Comparison of ENCODE assay signal across 31 cellular contexts in the genomic region with DNA sequence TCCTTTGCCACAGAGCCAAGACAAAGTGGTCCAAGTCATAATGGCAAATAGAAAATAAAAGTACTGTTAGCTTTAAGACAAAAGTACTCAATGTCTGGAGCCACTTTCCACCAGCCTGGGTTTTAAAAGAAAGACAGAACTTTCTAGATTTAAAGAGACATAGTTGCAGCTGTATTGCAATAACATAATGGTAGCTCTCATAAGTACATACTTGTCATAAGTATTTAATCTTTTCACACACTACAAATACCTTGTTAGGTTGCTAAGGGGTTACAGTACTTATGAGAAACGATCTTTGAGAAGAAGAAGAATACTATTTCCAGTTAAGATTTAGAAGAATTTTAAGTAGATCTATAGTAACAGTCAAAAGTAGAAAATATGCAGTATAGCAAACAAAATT. TPM values are rescaled to one million over a fixed set of nuclear protein-coding genes. Genes with fewer than 3 reads are reported as not detected.
DNase-seq lines count a peak whose midpoint lies in the region; ATAC-seq and TF ChIP-seq lines count a peak whose summit lies in the region.
"Had no signal": no experiment of that assay in that cellular context is flagged by ENCODE, and none has a peak within 500 bp of the region (broad histone marks: within the 10 kb centered on the region; RNA-seq: fewer than 3 reads in every experiment).

No MANE protein-coding gene starts in this region.

- peak overlapping the region; percentile 11 for H2AFZ ChIP-seq in SU-DHL-6 (ENCODE audit: low read depth, low read length, severe bottlenecking)
- H2AFZ ChIP-seq: PC-9 had no signal

- H3K36me3 ChIP-seq in SU-DHL-6 (ENCODE audit: low read length) (no peaks in the 10 kb centered on the region), iPS-20b (ENCODE audit: insufficient read depth, low read depth, low read length) (no peaks in the 10 kb centered on the region), upper lobe of right lung (no peaks in the 10 kb centered on the region)
- H3K36me3 ChIP-seq: SJCRH30 had no signal

- no peaks in the 10 kb centered on the region for H3K4me1 Mint-ChIP-seq in activated T-helper 2 cell treated with anti-CD3 and anti-CD28 coated beads, Interferon-gamma antibody, Interleukin-2, Interleukin-4, amounts not matched to agents 10 μg/mL and 5 μg/mL and 100 μg/mL, durations not matched to agents 14 hours and 24 hours and 36 hours (ENCODE audit: low read depth)
- H3K4me1 Mint-ChIP-seq: B cell had no signal

- no peaks in the 10 kb centered on the region for H3K79me2 ChIP-seq in SU-DHL-6 (ENCODE audit: insufficient read depth, low read length)

- intact Hi-C loops in upper lobe of right lung (cut with DNase I): no loop called here
- intact Hi-C loops in activated T-helper 2 cell treated with anti-CD3 and anti-CD28 coated beads, Interferon-gamma antibody, Interleukin-2, Interleukin-4, amounts not matched to agents 10 μg/mL and 5 μg/mL and 100 μg/mL, durations not matched to agents 14 hours and 24 hours and 36 hours (cut with micrococcal nuclease): no loop called here

- DNase-seq in medulla oblongata (ENCODE audit: extremely low spot score) (peak; percentile 51), upper lobe of right lung (no peak)
- no peak for DNase-seq in activated CD4-positive, alpha-beta T cell treated with anti-CD3 and anti-CD28 coated beads, Interleukin-2, amount 50 U/mL, for 48 hours
- DNase-seq in activated T-helper 2 cell treated with anti-CD3 and anti-CD28 coated beads, Interferon-gamma antibody, Interleukin-2, Interleukin-4, amounts not matched to agents 10 μg/mL and 5 μg/mL and 100 μg/mL, durations not matched to agents 14 hours and 24 hours and 36 hours (ENCODE audit: low spot score): no peak
- DNase-seq: Caco-2; CD8-positive, alpha-beta T cell; DMS 273 treated with DMSO at 0.1 percent for 48 hours; DMS79; EL; GDM1; Karpas-422; NCI-H1092 treated with DMSO at 0.1 percent for 48 hours; NCI-H1436; NCI-H187; NCI-H2081 treated with DMSO at 0.1 percent for 48 hours; NCI-H524 treated with DMSO at 0.1 percent for 48 hours; NCI-H774; PC-9; SJCRH30 had no signal

- H3K27me3 ChIP-seq in SU-DHL-6 (ENCODE audit: low read length): no peaks in the 10 kb centered on the region
- no peaks in the 10 kb centered on the region for H3K27me3 ChIP-seq in iPS-20b (ENCODE audit: insufficient read depth, low read length)
- no peaks in the 10 kb centered on the region for H3K27me3 ChIP-seq in upper lobe of right lung
- H3K27me3 ChIP-seq: SJCRH30 had no signal

- no peaks in the 10 kb centered on the region for H3K36me3 Mint-ChIP-seq in activated T-helper 2 cell treated with anti-CD3 and anti-CD28 coated beads, Interferon-gamma antibody, Interleukin-2, Interleukin-4, amounts not matched to agents 10 μg/mL and 5 μg/mL and 100 μg/mL, durations not matched to agents 14 hours and 24 hours and 36 hours (ENCODE audit: low read depth)
- H3K36me3 Mint-ChIP-seq: CD8-positive, alpha-beta T cell had no signal

- H3K4me1 ChIP-seq in iPS-20b (ENCODE audit: insufficient read depth, low read length) (peaks cover 10% of the 10 kb centered on the region; the same call in 1 of the 2 replicates), upper lobe of right lung (no peaks in the 10 kb centered on the region)
- H3K4me1 ChIP-seq: Caco-2, SJCRH30 had no signal

- H3K4me3 ChIP-seq in SU-DHL-6 (ENCODE audit: insufficient read depth, low read length, poor library complexity, severe bottlenecking): no peak overlapping the region
- H3K4me3 ChIP-seq in iPS-20b (ENCODE audit: low read length): peak overlapping the region; percentile 13; the same call in 1 of the 2 replicates
- H3K4me3 ChIP-seq in upper lobe of right lung: no peak overlapping the region
- H3K4me3 ChIP-seq: GM12878, PC-9, SJCRH30 had no signal

- ATAC-seq in upper lobe of right lung (peak; percentile 58), GM18868 (IDR thresholded peaks at IDR 0.05; ENCODE audit: unreplicated experiment) (no peak)
- ATAC-seq: CD8-positive, alpha-beta T cell; GM12878; HepG2; Right ventricle myocardium inferior; SK-N-SH treated with all-trans-retinoic acid at 6 μM for 48 hours had no signal

- H3K9me3 Mint-ChIP-seq in activated T-helper 2 cell treated with anti-CD3 and anti-CD28 coated beads, Interferon-gamma antibody, Interleukin-2, Interleukin-4, amounts not matched to agents 10 μg/mL and 5 μg/mL and 100 μg/mL, durations not matched to agents 14 hours and 24 hours and 36 hours: no peaks in the 10 kb centered on the region

- H3K9ac ChIP-seq in SU-DHL-6 (ENCODE audit: low read length) (no peak overlapping the region), iPS-20b (ENCODE audit: low read depth, low read length) (no peak overlapping the region)

- no peaks in the 10 kb centered on the region for H3F3A ChIP-seq in SU-DHL-6 (ENCODE audit: insufficient read depth)

- no peak overlapping the region for H3K27ac ChIP-seq in SU-DHL-6 (ENCODE audit: low read depth, low read length)
- no peak overlapping the region for H3K27ac ChIP-seq in iPS-20b (ENCODE audit: low read length)
- H3K27ac ChIP-seq in upper lobe of right lung: no peak overlapping the region
- H3K27ac ChIP-seq: C4-2B, HL-60, PC-9, SJCRH30 had no signal

- no peak overlapping the region for H3K4me2 ChIP-seq in SU-DHL-6 (ENCODE audit: low read depth, low read length, poor library complexity, severe bottlenecking)
- H3K4me2 ChIP-seq: PC-9 had no signal

- H3K9me3 ChIP-seq in SU-DHL-6 (ENCODE audit: insufficient read depth, low read length) (no peaks in the 10 kb centered on the region), iPS-20b (ENCODE audit: insufficient read depth, low read depth, low read length) (no peaks in the 10 kb centered on the region; the same call in 1 of the 2 replicates), upper lobe of right lung (no peaks in the 10 kb centered on the region)
- H3K9me3 ChIP-seq: Caco-2, SJCRH30 had no signal

- no peaks in the 10 kb centered on the region for H4K20me1 ChIP-seq in SU-DHL-6 (ENCODE audit: low read depth, low read length)

- no peaks in the 10 kb centered on the region for H3K27me3 Mint-ChIP-seq in activated T-helper 2 cell treated with anti-CD3 and anti-CD28 coated beads, Interferon-gamma antibody, Interleukin-2, Interleukin-4, amounts not matched to agents 10 μg/mL and 5 μg/mL and 100 μg/mL, durations not matched to agents 14 hours and 24 hours and 36 hours (ENCODE audit: low read depth)
- H3K27me3 Mint-ChIP-seq: B cell had no signal

- no peaks in the 10 kb centered on the region for H3K9me2 ChIP-seq in SU-DHL-6 (replicated peaks; ENCODE audit: insufficient read depth, low read length)

- H3K27ac Mint-ChIP-seq in activated T-helper 2 cell treated with anti-CD3 and anti-CD28 coated beads, Interferon-gamma antibody, Interleukin-2, Interleukin-4, amounts not matched to agents 10 μg/mL and 5 μg/mL and 100 μg/mL, durations not matched to agents 14 hours and 24 hours and 36 hours: no peak overlapping the region
- H3K27ac Mint-ChIP-seq: B cell; CD8-positive, alpha-beta T cell had no signal

- no peak overlapping the region for H3K4me3 Mint-ChIP-seq in activated T-helper 2 cell treated with anti-CD3 and anti-CD28 coated beads, Interferon-gamma antibody, Interleukin-2, Interleukin-4, amounts not matched to agents 10 μg/mL and 5 μg/mL and 100 μg/mL, durations not matched to agents 14 hours and 24 hours and 36 hours (ENCODE audit: low read depth)
- H3K4me3 Mint-ChIP-seq: B cell; CD8-positive, alpha-beta T cell had no signal

- no peak for TF ChIP-seq CTCF in SU-DHL-6 (IDR thresholded peaks at IDR 0.05; ENCODE audit: insufficient read depth, low read length, poor library complexity, severe bottlenecking)
- no peak for TF ChIP-seq CTCF in upper lobe of right lung (IDR thresholded peaks at IDR 0.05)

RNA-seq across cellular contexts. Expression of a gene that starts 28.9 kb away (rescaled TPM):
- 345 TPM for total RNA-seq in upper lobe of right lung
- total RNA-seq in activated T-helper 2 cell treated with anti-CD3 and anti-CD28 coated beads, Interferon-gamma antibody, Interleukin-2, Interleukin-4, amounts not matched to agents 10 μg/mL and 5 μg/mL and 100 μg/mL, durations not matched to agents 14 hours and 24 hours and 36 hours: not detected in 2 replicates
- total RNA-seq: A673; B cell; CD8-positive, alpha-beta T cell; PC-9; RPMI7951 had no signal

Comparison
In these comparisons a context has a peak if more than half of its experiments do, and no peak if none do; other contexts are left out.
1. RNA of a gene that starts 28.9 kb away (total RNA-seq): 345 TPM in upper lobe of right lung (single experiment); not detected in activated T-helper 2 cell treated with anti-CD3 and anti-CD28 coated beads, Interferon-gamma antibody, Interleukin-2, Interleukin-4, amounts not matched to agents 10 μg/mL and 5 μg/mL and 100 μg/mL, durations not matched to agents 14 hours and 24 hours and 36 hours; every median in the first group is over 100 times any median in the second.